ENCODE assay signal across 8 cellular contexts in genomic region chr9:34123682-34124081, GRCh38. TPM values are rescaled to one million over a fixed set of nuclear protein-coding genes. Genes with fewer than 3 reads are reported as not detected.
DNase-seq lines count a peak whose midpoint lies in the region; ATAC-seq and TF ChIP-seq lines count a peak whose summit lies in the region.

No MANE protein-coding gene starts in this region.

- peaks cover 76% of the 10 kb centered on the region for H3K36me3 Mint-ChIP-seq in activated T-cell treated with anti-CD3 and anti-CD28 coated beads, Interleukin-2, amount 50 U/mL, for 24 hours (ENCODE audit: low read depth)
- peaks cover 8% of the 10 kb centered on the region for H3K36me3 Mint-ChIP-seq in chondrocyte (ENCODE audit: low read depth)

- H3K4me1 Mint-ChIP-seq in activated T-cell treated with anti-CD3 and anti-CD28 coated beads, Interleukin-2, amount 50 U/mL, for 24 hours (ENCODE audit: low read depth): peaks cover 50% of the 10 kb centered on the region
- peaks cover 39% of the 10 kb centered on the region for H3K4me1 Mint-ChIP-seq in chondrocyte (ENCODE audit: low read depth)

- H3K27ac Mint-ChIP-seq in activated T-cell treated with anti-CD3 and anti-CD28 coated beads, Interleukin-2, amount 50 U/mL, for 24 hours: peak overlapping the region; percentile 82
- peak overlapping the region; percentile 52 for H3K27ac Mint-ChIP-seq in chondrocyte (ENCODE audit: unreplicated experiment)

- H3K27me3 Mint-ChIP-seq in activated T-cell treated with anti-CD3 and anti-CD28 coated beads, Interleukin-2, amount 50 U/mL, for 24 hours: no peaks in the 10 kb centered on the region
- H3K27me3 Mint-ChIP-seq in chondrocyte (ENCODE audit: low read depth): no peaks in the 10 kb centered on the region

- no peak for TF ChIP-seq CTCF in chondrocyte (IDR thresholded peaks at IDR 0.05)

- H3K4me3 Mint-ChIP-seq in activated T-cell treated with anti-CD3 and anti-CD28 coated beads, Interleukin-2, amount 50 U/mL, for 24 hours: peak overlapping the region; percentile 94
- H3K4me3 Mint-ChIP-seq in chondrocyte (ENCODE audit: unreplicated experiment): no peak overlapping the region

- peak; percentile 43 for ATAC-seq in stimulated activated naive CD8-positive, alpha-beta T cell treated with anti-CD3 and anti-CD28 coated beads, Interleukin-15, Interleukin-2, amounts not matched to agents 100 U/mL and 50 U/mL, for 24 hours

- H3K9me3 Mint-ChIP-seq in activated T-cell treated with anti-CD3 and anti-CD28 coated beads, Interleukin-2, amount 50 U/mL, for 24 hours: no peaks in the 10 kb centered on the region
- no peaks in the 10 kb centered on the region for H3K9me3 Mint-ChIP-seq in chondrocyte (ENCODE audit: low read depth)

- DNase-seq in activated T-cell treated with anti-CD3 and anti-CD28 coated beads, Interleukin-2, amount 50 U/mL, for 24 hours: peak; percentile 32
- no peak for DNase-seq in activated T-cell treated with anti-CD3 and anti-CD28 coated beads, Interleukin-2, amount 50 U/mL, for 1 hour
- DNase-seq in NAMALWA (ENCODE audit: low spot score): peak; percentile 85
- DNase-seq in chondrocyte (ENCODE audit: low spot score): no peak
- DNase-seq in stimulated activated naive CD8-positive, alpha-beta T cell treated with anti-CD3 and anti-CD28 coated beads, Interleukin-15, Interleukin-2, amounts not matched to agents 100 U/mL and 50 U/mL, for 24 hours: peak; percentile 40
- no peak for DNase-seq in NCI-H446 treated with DMSO at 0.1 percent for 48 hours (lab: John Stamatoyannopoulos, UW)
- DNase-seq in NCI-H2196 treated with DMSO at 0.1 percent for 48 hours (lab: John Stamatoyannopoulos, UW; ENCODE audit: unreplicated experiment): no peak
- DNase-seq in superior temporal gyrus (ENCODE audit: extremely low spot score): no peak

RNA-seq across cellular contexts. Expression of gene DCAF12, which starts 2.8 kb away (rescaled TPM):
- total RNA-seq in chondrocyte: 24.4 to 29.6 TPM (median 26.5 TPM) in 3 replicates

RNA-seq across cellular contexts. Expression of gene UBAP1, which starts 55.2 kb away (rescaled TPM):
- total RNA-seq in chondrocyte: 29.3 to 35.9 TPM (median 33.3 TPM) in 3 replicates

Comparison
In these comparisons a context has a peak if more than half of its experiments do, and no peak if none do; other contexts are left out.
1. DNase-seq: peak in activated T-cell treated with anti-CD3 and anti-CD28 coated beads, Interleukin-2, amount 50 U/mL, for 24 hours (single experiment), NAMALWA (single experiment) and stimulated activated naive CD8-positive, alpha-beta T cell treated with anti-CD3 and anti-CD28 coated beads, Interleukin-15, Interleukin-2, amounts not matched to agents 100 U/mL and 50 U/mL, for 24 hours (single experiment); none in activated T-cell treated with anti-CD3 and anti-CD28 coated beads, Interleukin-2, amount 50 U/mL, for 1 hour (single experiment), chondrocyte (single experiment), NCI-H446 treated with DMSO at 0.1 percent for 48 hours (single experiment), NCI-H2196 treated with DMSO at 0.1 percent for 48 hours (single experiment) and superior temporal gyrus (single experiment).